Comparison of ENCODE assay signal across 14 cellular contexts in genomic region chr5:125181159-125181558, GRCh38.
A peak's percentile ranks its signal among the peaks of the same experiment; 100 is the strongest.
DNase-seq lines count a peak whose midpoint lies in the region; ATAC-seq and TF ChIP-seq lines count a peak whose summit lies in the region.
"Had no signal": no experiment of that assay in that cellular context is flagged by ENCODE, and none has a peak within 500 bp of the region (broad histone marks: within the 10 kb centered on the region; RNA-seq: fewer than 3 reads in every experiment).

No MANE protein-coding gene starts in this region.

- no peak overlapping the region for H3K9ac ChIP-seq in PC-3 (ENCODE audit: low read length)
- H3K9ac ChIP-seq: BLaER1 treated with 17β-estradiol and CSF1 and Interleukin-3, amounts not matched to agents 10 nM and 100 nM had no signal

- peaks cover 6% of the 10 kb centered on the region for H3K27me3 Mint-ChIP-seq in HFFc6 (ENCODE audit: insufficient read depth)
- H3K27me3 Mint-ChIP-seq: CD4-positive, CD25-positive, alpha-beta regulatory T cell had no signal

- CTCF ChIA-PET in PC-3 (lab: Charles Lee): no interaction called here

- H3F3A ChIP-seq in PC-3 (ENCODE audit: low read length, unreplicated experiment): no peaks in the 10 kb centered on the region

- no peaks in the 10 kb centered on the region for H3K9me3 ChIP-seq in PC-3 (ENCODE audit: low read length)
- H3K9me3 ChIP-seq: HAP-1 had no signal

- DNase-seq in HCEC 1CT (peak; percentile 7), PC-3 (peak; percentile 68), epithelial cell of esophagus (ENCODE audit: low read depth) (peak; percentile 32), kidney tubule cell (ENCODE audit: low spot score) (peak; percentile 64), NCI-H146 treated with DMSO at 0.1 percent for 48 hours (lab: John Stamatoyannopoulos, UW; ENCODE audit: unreplicated experiment) (no peak), HFFc6 (no peak)
- DNase-seq: ACHN; CD4-positive, CD25-positive, alpha-beta regulatory T cell; DMS79 treated with DMSO at 0.1 percent for 48 hours; EL had no signal

- H3K36me3 ChIP-seq in PC-3 (ENCODE audit: low read depth, low read length): no peaks in the 10 kb centered on the region
- H3K36me3 ChIP-seq: BLaER1 treated with 17β-estradiol and CSF1 and Interleukin-3, amounts not matched to agents 10 nM and 100 nM; HAP-1 had no signal

- no peaks in the 10 kb centered on the region for H3K9me3 Mint-ChIP-seq in HFFc6

- no peak overlapping the region for H2AFZ ChIP-seq in PC-3 (ENCODE audit: low read length)

- no peaks in the 10 kb centered on the region for H3K27me3 ChIP-seq in PC-3 (ENCODE audit: low read length)
- H3K27me3 ChIP-seq: BLaER1 treated with 17β-estradiol and CSF1 and Interleukin-3, amounts not matched to agents 10 nM and 100 nM had no signal

- H3K9me2 ChIP-seq in PC-3 (replicated peaks; ENCODE audit: low read length): no peaks in the 10 kb centered on the region

- no peak overlapping the region for H3K27ac ChIP-seq in PC-3 (ENCODE audit: low read length)
- H3K27ac ChIP-seq: BLaER1 treated with 17β-estradiol and CSF1 and Interleukin-3, amounts not matched to agents 10 nM and 100 nM had no signal

- H3K4me1 Mint-ChIP-seq in HFFc6 (ENCODE audit: low read depth): no peaks in the 10 kb centered on the region
- H3K4me1 Mint-ChIP-seq: CD4-positive, CD25-positive, alpha-beta regulatory T cell; IgD-negative memory B cell had no signal

- peaks cover 24% of the 10 kb centered on the region for H3K4me1 ChIP-seq in PC-3 (ENCODE audit: insufficient read depth, low read length)
- H3K4me1 ChIP-seq: BLaER1 treated with 17β-estradiol and CSF1 and Interleukin-3, amounts not matched to agents 10 nM and 100 nM had no signal

- H3K79me2 ChIP-seq in PC-3 (ENCODE audit: low read length): no peaks in the 10 kb centered on the region

- TF ChIP-seq CTCF in PC-3 (conservative IDR thresholded peaks at IDR 0.05; ENCODE audit: low read depth, low read length): no peak
- TF ChIP-seq CTCF in epithelial cell of esophagus (IDR thresholded peaks at IDR 0.05; ENCODE audit: insufficient read depth, low read depth, low read length, missing control alignments): no peak
- TF ChIP-seq CTCF in HFFc6 (IDR thresholded peaks at IDR 0.05): no peak

- no TSS peak for BruUV-seq in PC-3 (replicated peaks; lab: Mats Ljungman, UMichigan)

- no peak overlapping the region for H3K27ac Mint-ChIP-seq in HFFc6
- H3K27ac Mint-ChIP-seq: CD4-positive, CD25-positive, alpha-beta regulatory T cell; IgD-negative memory B cell had no signal

- peak; percentile 53 for ATAC-seq in PC-3
- ATAC-seq in HG03039 (IDR thresholded peaks at IDR 0.05; ENCODE audit: unreplicated experiment): no peak

- no peaks in the 10 kb centered on the region for H3K36me3 Mint-ChIP-seq in HFFc6 (ENCODE audit: low read depth)
- H3K36me3 Mint-ChIP-seq: CD4-positive, CD25-positive, alpha-beta regulatory T cell had no signal

- intact Hi-C loops in PC-3 (cut with micrococcal nuclease): no loop called here

- H3K4me3 Mint-ChIP-seq in HFFc6: no peak overlapping the region
- H3K4me3 Mint-ChIP-seq: CD4-positive, CD25-positive, alpha-beta regulatory T cell; IgD-negative memory B cell had no signal

- POLR2A ChIA-PET in PC-3 (lab: Charles Lee; ENCODE audit: unreplicated experiment): no interaction called here

- H3K4me2 ChIP-seq in PC-3 (ENCODE audit: low read length): no peak overlapping the region
- H3K4me2 ChIP-seq: BLaER1 treated with 17β-estradiol and CSF1 and Interleukin-3, amounts not matched to agents 10 nM and 100 nM had no signal

- no peaks in the 10 kb centered on the region for H4K20me1 ChIP-seq in PC-3 (ENCODE audit: low read length)
- H4K20me1 ChIP-seq: BLaER1 treated with 17β-estradiol and CSF1 and Interleukin-3, amounts not matched to agents 10 nM and 100 nM had no signal

- H3K4me3 ChIP-seq in PC-3 (ENCODE audit: low read length) (no peak overlapping the region), epithelial cell of esophagus (ENCODE audit: low read length) (no peak overlapping the region)
- H3K4me3 ChIP-seq: BLaER1 treated with 17β-estradiol and CSF1 and Interleukin-3, amounts not matched to agents 10 nM and 100 nM; HAP-1 had no signal

Comparison
In these comparisons a context has a peak if more than half of its experiments do, and no peak if none do; other contexts are left out.
1. DNase-seq: peak in HCEC 1CT (single experiment), PC-3 (single experiment), epithelial cell of esophagus (single experiment) and kidney tubule cell (single experiment); none in NCI-H146 treated with DMSO at 0.1 percent for 48 hours (single experiment) and HFFc6 (single experiment).